ENCODE assay signal across 12 cellular contexts in the genomic region with DNA sequence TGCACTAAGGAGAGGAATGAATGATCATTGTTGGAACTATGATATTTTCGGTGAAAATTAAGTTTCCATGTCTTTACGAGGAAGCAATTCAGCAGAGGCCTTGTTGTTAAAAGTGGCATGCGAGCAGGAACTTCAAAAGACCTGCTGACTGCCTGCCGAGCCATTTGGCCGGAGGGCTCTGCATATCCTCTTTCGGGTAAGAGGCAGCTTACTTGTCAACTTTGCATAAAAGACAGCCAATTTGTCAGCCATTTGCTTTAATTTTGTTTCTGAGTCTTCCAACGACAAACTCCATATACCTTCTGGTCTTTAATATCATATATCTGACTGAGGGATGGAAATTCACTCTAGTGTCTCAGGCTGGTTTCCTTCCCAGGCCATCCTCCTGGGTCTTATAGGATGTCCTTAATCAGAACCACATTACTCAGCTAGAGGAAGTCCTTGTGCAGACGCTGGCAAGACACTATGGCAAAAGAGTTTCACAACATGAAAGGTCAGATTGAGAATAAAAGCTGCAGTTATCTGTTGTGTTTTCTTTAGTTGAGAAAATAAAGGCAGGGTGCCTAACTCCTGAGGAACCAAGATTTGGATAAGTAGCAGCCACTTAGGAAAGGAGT.
DNase-seq lines count a peak whose midpoint lies in the region; ATAC-seq, FAIRE-seq and TF ChIP-seq lines count a peak whose summit lies in the region.
"Had no signal": no experiment of that assay in that cellular context is flagged by ENCODE, and none has a peak within 500 bp of the region (broad histone marks: within the 10 kb centered on the region; RNA-seq: fewer than 3 reads in every experiment).

No MANE protein-coding gene starts in this region.

- H2BK120ac ChIP-seq in mesenchymal stem cell (ENCODE audit: low read depth, low read length) = peak overlapping the region; percentile 15

- H4K8ac ChIP-seq in mesenchymal stem cell (ENCODE audit: low read length) = no peak overlapping the region

- H3K4me3 ChIP-seq in epithelial cell of esophagus (ENCODE audit: low read length) = no peak overlapping the region
- no peak overlapping the region for H3K4me3 ChIP-seq in mesenchymal stem cell (ENCODE audit: insufficient read depth in 1 of 2, low read depth in 1 of 2, low read length in 2 of 2)
- H3K4me3 ChIP-seq in small intestine (ENCODE audit: low read depth in 1 of 2, low read length in 2 of 2) = no peak overlapping the region

- peaks cover 0 to 24% of the 10 kb centered on the region in 2 experiments for H3K27me3 ChIP-seq in mesenchymal stem cell (ENCODE audit: control insufficient read depth in 1 of 2, insufficient read depth in 1 of 2, low read length in 2 of 2)
- no peaks in the 10 kb centered on the region for H3K27me3 ChIP-seq in small intestine (ENCODE audit: control insufficient read depth in 2 of 2, insufficient read depth in 2 of 2, low read length in 2 of 2)

- no peak overlapping the region for H3K18ac ChIP-seq in mesenchymal stem cell (ENCODE audit: low read depth in 1 of 2, low read length in 2 of 2)

- no peak overlapping the region for H2BK15ac ChIP-seq in mesenchymal stem cell (ENCODE audit: low read depth, poor library complexity, severe bottlenecking)

- DNase-seq in MV-4-11 (lab: John Stamatoyannopoulos, UW) (peak; percentile 65), epithelial cell of esophagus (ENCODE audit: low read depth) (peak; percentile 21), mesenchymal stem cell (peak; percentile 36), small intestine (no peak), RWPE1 (ENCODE audit: low spot score) (no peak), NCI-H446 treated with DMSO at 0.1 percent for 48 hours (lab: John Stamatoyannopoulos, UW) (no peak)
- DNase-seq: activated effector memory CD4-positive, alpha-beta T cell treated with Interleukin-2 at 50 U/mL for 16 hours; NCI-H2029 treated with DMSO at 0.1 percent for 48 hours; NK-92 treated with Interleukin-12 subunit alpha and Interleukin-12 subunit beta, amount 100 ng/mL, for 24 hours had no signal

- H3K36me3 ChIP-seq in mesenchymal stem cell (ENCODE audit: control insufficient read depth in 1 of 2, insufficient read depth in 2 of 2, low read depth in 1 of 2, low read length in 2 of 2) (no peaks in the 10 kb centered on the region), small intestine (ENCODE audit: control insufficient read depth in 2 of 2, insufficient read depth in 2 of 2, low read length in 2 of 2) (no peaks in the 10 kb centered on the region)

- no peak overlapping the region for H4K91ac ChIP-seq in mesenchymal stem cell (ENCODE audit: low read length)

- H2AFZ ChIP-seq in mesenchymal stem cell (ENCODE audit: low read depth, low read length) = no peak overlapping the region

- no peak for ATAC-seq in HG03439 (IDR thresholded peaks at IDR 0.05; ENCODE audit: unreplicated experiment)

- FAIRE-seq in small intestine (lab: Jason Lieb, UNC) = no peak
- FAIRE-seq: islet of Langerhans had no signal

- H3K4me1 ChIP-seq in mesenchymal stem cell (ENCODE audit: control insufficient read depth, insufficient read depth, low read depth, low read length) (no peaks in the 10 kb centered on the region), small intestine (ENCODE audit: control insufficient read depth in 2 of 2, insufficient read depth in 1 of 2, low read depth in 1 of 2, low read length in 1 of 2) (no peaks in the 10 kb centered on the region)

- no peak for TF ChIP-seq CTCF in C4-2B (conservative IDR thresholded peaks at IDR 0.05)
- no peak for TF ChIP-seq CTCF in epithelial cell of esophagus (IDR thresholded peaks at IDR 0.05; ENCODE audit: insufficient read depth, low read depth, low read length, missing control alignments)
- TF ChIP-seq CTCF in RWPE1 (conservative IDR thresholded peaks at IDR 0.05; ENCODE audit: low read depth) = no peak

- H2BK5ac ChIP-seq in mesenchymal stem cell (ENCODE audit: low read depth, low read length, poor library complexity, severe bottlenecking) = no peak overlapping the region

- 35% methylated on average over 8 of the region's 8 CpGs for WGBS in mesenchymal stem cell
- WGBS in small intestine, 3 donors = 75 to 81% (median 77%) methylated on average over 8 of the region's 8 CpGs

- H3K4me2 ChIP-seq in mesenchymal stem cell (ENCODE audit: low read length, poor library complexity, severe bottlenecking) = no peak overlapping the region

- H2BK12ac ChIP-seq in mesenchymal stem cell (ENCODE audit: low read length in 2 of 2) = no peak overlapping the region

- no peak overlapping the region for H3K14ac ChIP-seq in mesenchymal stem cell (ENCODE audit: low read length in 2 of 2)

- POLR2A ChIA-PET in RWPE1 (lab: Yijun Ruan, JAX; ENCODE audit: low non-redundant PET) = no interaction called here

- CTCF ChIA-PET in RWPE1 (lab: Yijun Ruan, JAX) = no interaction called here

- H3K4ac ChIP-seq in mesenchymal stem cell (ENCODE audit: low read depth in 1 of 2, low read length in 2 of 2) = no peak overlapping the region

- H3K9ac ChIP-seq in mesenchymal stem cell (ENCODE audit: low read length) = no peak overlapping the region

- H2AK5ac ChIP-seq in mesenchymal stem cell (ENCODE audit: low read length, severe bottlenecking) = no peak overlapping the region

- H3K79me1 ChIP-seq in mesenchymal stem cell (replicated peaks; ENCODE audit: low read length, poor library complexity, severe bottlenecking) = no peaks in the 10 kb centered on the region

- peak overlapping the region; percentile 53 for H3K27ac ChIP-seq in C4-2B
- no peak overlapping the region for H3K27ac ChIP-seq in mesenchymal stem cell (ENCODE audit: low read length, poor library complexity, severe bottlenecking)
- H3K27ac ChIP-seq in small intestine (ENCODE audit: low read depth in 1 of 2, low read length in 1 of 2) = no peak overlapping the region
- H3K27ac ChIP-seq in RWPE1 = no peak overlapping the region

- no peak overlapping the region for H3K23ac ChIP-seq in mesenchymal stem cell (ENCODE audit: low read length in 2 of 2)

- no peaks in the 10 kb centered on the region for H3K9me3 ChIP-seq in mesenchymal stem cell (ENCODE audit: control insufficient read depth, low read length)
- no peaks in the 10 kb centered on the region for H3K9me3 ChIP-seq in small intestine (ENCODE audit: control insufficient read depth, low read depth)

Comparison
In these comparisons a context has a peak if more than half of its experiments do, and no peak if none do; other contexts are left out.
1. DNase-seq: peak in MV-4-11 (single experiment), epithelial cell of esophagus (single experiment) and mesenchymal stem cell (single experiment); none in small intestine (single experiment), RWPE1 (single experiment) and NCI-H446 treated with DMSO at 0.1 percent for 48 hours (single experiment).